ENCODE assay signal across 8 cellular contexts in the genomic region with DNA sequence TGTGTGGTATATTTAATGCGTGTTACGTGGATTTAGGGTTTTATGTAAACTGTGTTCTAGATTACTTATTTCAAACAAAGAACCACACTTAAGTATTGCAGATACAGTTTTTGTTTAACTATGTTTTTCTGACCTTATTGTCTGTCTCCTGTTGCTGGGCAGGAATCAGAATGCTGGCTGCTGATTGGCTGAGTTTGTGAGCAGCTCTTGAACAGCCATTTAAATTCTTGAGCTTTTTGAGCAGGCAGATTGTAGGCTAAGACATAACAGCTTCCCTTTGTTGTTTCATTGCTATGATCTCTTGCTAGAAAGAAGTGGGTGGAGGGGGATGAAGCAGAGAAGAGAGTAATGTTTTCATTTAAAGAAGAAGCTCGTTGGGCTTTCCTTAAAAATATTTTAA. TPM values are rescaled to one million over a fixed set of nuclear protein-coding genes. Genes with fewer than 3 reads are reported as not detected.
A peak's percentile ranks its signal among the peaks of the same experiment; 100 is the strongest.
DNase-seq lines count a peak whose midpoint lies in the region; ATAC-seq and TF ChIP-seq lines count a peak whose summit lies in the region.

No MANE protein-coding gene starts in this region.

- no peaks in the 10 kb centered on the region for H3K27me3 Mint-ChIP-seq in H9 (ENCODE audit: low read depth)
- H3K27me3 Mint-ChIP-seq in T-helper 2 cell treated with Interferon-gamma antibody and Interleukin-4, amounts not matched to agents 5 μg/mL and 100 μg/mL, for 36 hours (ENCODE audit: low read depth), result no peaks in the 10 kb centered on the region

- H3K14ac ChIP-seq in H9 (ENCODE audit: insufficient read depth, low read length), result no peak overlapping the region

- H3K27me3 ChIP-seq in H9 (ENCODE audit: insufficient read depth, low read length) (no peaks in the 10 kb centered on the region), body of pancreas (no peaks in the 10 kb centered on the region)

- no peaks in the 10 kb centered on the region for H3K9me3 ChIP-seq in H9 (ENCODE audit: control insufficient read depth, low read depth, low read length)
- H3K9me3 ChIP-seq in body of pancreas, result no peaks in the 10 kb centered on the region

- no peak overlapping the region for H3K56ac ChIP-seq in H9 (ENCODE audit: insufficient read length, low read depth, low read length)

- no peak overlapping the region for H4K5ac ChIP-seq in H9 (ENCODE audit: insufficient read length, low read depth, low read length)

- intact Hi-C loops in body of pancreas (cut with DNase I), result no loop called here

- no peak overlapping the region for H2BK15ac ChIP-seq in H9 (ENCODE audit: low read depth, low read length)

- H2BK20ac ChIP-seq in H9 (ENCODE audit: low read depth, low read length, poor library complexity, severe bottlenecking), result no peak overlapping the region

- H3T11ph ChIP-seq in H9 (ENCODE audit: low read length), result no peak overlapping the region

- no peaks in the 10 kb centered on the region for H3K9me3 Mint-ChIP-seq in H9
- H3K9me3 Mint-ChIP-seq in T-helper 2 cell treated with Interferon-gamma antibody and Interleukin-4, amounts not matched to agents 5 μg/mL and 100 μg/mL, for 36 hours, result peaks cover 28% of the 10 kb centered on the region

- H3K79me1 ChIP-seq in H9 (ENCODE audit: insufficient read depth, low read depth, low read length, poor library complexity, severe bottlenecking), result peaks cover 3% of the 10 kb centered on the region

- H3K27ac ChIP-seq in H9 (ENCODE audit: insufficient read length, low read depth, low read length), result no peak overlapping the region
- peak overlapping the region in 2 of 4 donors; percentile 39 to 44 for H3K27ac ChIP-seq in body of pancreas

- peak overlapping the region; percentile 86 to 100 (median 97) for H3K27ac Mint-ChIP-seq in H9
- H3K27ac Mint-ChIP-seq in T-helper 2 cell treated with Interferon-gamma antibody and Interleukin-4, amounts not matched to agents 5 μg/mL and 100 μg/mL, for 36 hours, result peak overlapping the region; percentile 93

- no peak overlapping the region for H3K23ac ChIP-seq in H9 (ENCODE audit: insufficient read length, low read depth, low read length)

- H3K36me3 Mint-ChIP-seq in H9 (ENCODE audit: insufficient read depth in 1 of 3, low read depth in 3 of 3), result peaks cover 19 to 26% (median 21%) of the 10 kb centered on the region in 3 experiments
- peaks cover 54% of the 10 kb centered on the region for H3K36me3 Mint-ChIP-seq in T-helper 2 cell treated with Interferon-gamma antibody and Interleukin-4, amounts not matched to agents 5 μg/mL and 100 μg/mL, for 36 hours (ENCODE audit: low read depth)

- no peak for TF ChIP-seq CTCF in H9 (conservative IDR thresholded peaks at IDR 0.05)
- TF ChIP-seq CTCF in body of pancreas (IDR thresholded peaks at IDR 0.05), result no peak

- no peak overlapping the region for H2AK5ac ChIP-seq in H9 (ENCODE audit: insufficient read length, low read length)

- no peak overlapping the region for H2BK12ac ChIP-seq in H9 (ENCODE audit: insufficient read length, low read depth, low read length)

- H3K4me3 ChIP-seq in body of pancreas, result no peak overlapping the region
- H3K4me3 ChIP-seq in skeletal muscle cell (ENCODE audit: low read depth, low read length), result no peak overlapping the region

- DNase-seq in A172 (ENCODE audit: low spot score) (peak; percentile 48), H9 (peak; percentile 89), body of pancreas (peak; percentile 71 to 86 (median 80)), iPS DF 19.7 (ENCODE audit: low read depth, low spot score) (peak; percentile 88), skeletal muscle cell (ENCODE audit: low read depth) (peak; percentile 80), UCSD-AML1 (lab: John Stamatoyannopoulos, UW; ENCODE audit: unreplicated experiment) (no peak)
- DNase-seq in T-helper 2 cell treated with Interferon-gamma antibody and Interleukin-4, amounts not matched to agents 5 μg/mL and 100 μg/mL, for 36 hours (ENCODE audit: low spot score), result peak; percentile 66

- H3K23me2 ChIP-seq in H9 (ENCODE audit: insufficient read length, low read depth, low read length, poor library complexity, severe bottlenecking), result no peaks in the 10 kb centered on the region

- no CpG with 5 or more reads among the region's 3 CpGs for WGBS in H9 (ENCODE audit: extremely low coverage, insufficient read length, low lambda C conversion rate)
- WGBS in body of pancreas, 2 donors, result 38 to 40% methylated on average over 3 of the region's 3 CpGs

- H3K79me2 ChIP-seq in H9 (ENCODE audit: insufficient read depth, low read length), result peaks cover 32% of the 10 kb centered on the region; the same call in 1 of the 2 replicates

- no peaks in the 10 kb centered on the region for H3K36me3 ChIP-seq in body of pancreas (replicated peaks in 1 of 2; ENCODE audit: insufficient read depth in 1 of 2, low read depth in 2 of 2)

- no peak overlapping the region for H3K4ac ChIP-seq in H9 (ENCODE audit: low read depth, low read length)

- H4K20me1 ChIP-seq in H9 (ENCODE audit: control insufficient read depth, insufficient read depth, insufficient read length), result no peaks in the 10 kb centered on the region

- ATAC-seq in body of pancreas, result peak; percentile 88
- no peak for ATAC-seq in HG03045 (IDR thresholded peaks at IDR 0.05; ENCODE audit: unreplicated experiment)

- no peak for TF ChIP-seq POLR2A in body of pancreas (IDR thresholded peaks at IDR 0.05)

- H3K4me1 ChIP-seq in H9 (ENCODE audit: insufficient read depth, low read length), result 0 out of 2 replicates have a peak, but pooled peaks cover 4% of the 10 kb centered on the region
- H3K4me1 ChIP-seq in body of pancreas, result peaks cover 25% of the 10 kb centered on the region

- H3K18ac ChIP-seq in H9 (ENCODE audit: insufficient read length, low read depth, low read length), result no peak overlapping the region

- no peak overlapping the region for H2BK120ac ChIP-seq in H9 (ENCODE audit: low read depth, low read length, poor library complexity, severe bottlenecking)

- no peak overlapping the region for H3K9ac ChIP-seq in H9 (ENCODE audit: extremely low read depth, insufficient read length, low read length)

- no peak overlapping the region for H4K8ac ChIP-seq in H9 (replicated peaks; ENCODE audit: insufficient read length, low read depth, low read length)

- H4K91ac ChIP-seq in H9 (ENCODE audit: insufficient read length, low read depth, low read length), result no peak overlapping the region

- H2BK5ac ChIP-seq in H9 (ENCODE audit: insufficient read length, low read length), result no peak overlapping the region

- no peak overlapping the region for H2AFZ ChIP-seq in H9 (ENCODE audit: low read length)

- peaks cover 51 to 53% of the 10 kb centered on the region in 2 experiments for H3K4me1 Mint-ChIP-seq in H9
- H3K4me1 Mint-ChIP-seq in T-helper 2 cell treated with Interferon-gamma antibody and Interleukin-4, amounts not matched to agents 5 μg/mL and 100 μg/mL, for 36 hours (ENCODE audit: low read depth), result peaks cover 42% of the 10 kb centered on the region

- H3K4me3 Mint-ChIP-seq in H9, result peak overlapping the region; percentile 33 to 71; a peak in 4 of 5 replicates
- H3K4me3 Mint-ChIP-seq in T-helper 2 cell treated with Interferon-gamma antibody and Interleukin-4, amounts not matched to agents 5 μg/mL and 100 μg/mL, for 36 hours, result peak overlapping the region; percentile 82

- H3K4me2 ChIP-seq in H9 (ENCODE audit: insufficient read depth, insufficient read length, low read length), result peak overlapping the region; percentile 6

RNA-seq across cellular contexts. Expression of a gene that starts 52.2 kb away (rescaled TPM):
- 26.4 and 30.0 TPM in 2 replicates for total RNA-seq in A172 (2014; rRNA removed; shearing (Covaris generic))
- total RNA-seq in H9 (2021) (165 and 172 TPM in 2 replicates), body of pancreas (10 to 100 TPM; 37.6 to 80.8 TPM)
